1 cellular context compared by ENCODE assay signal in the genomic region with DNA sequence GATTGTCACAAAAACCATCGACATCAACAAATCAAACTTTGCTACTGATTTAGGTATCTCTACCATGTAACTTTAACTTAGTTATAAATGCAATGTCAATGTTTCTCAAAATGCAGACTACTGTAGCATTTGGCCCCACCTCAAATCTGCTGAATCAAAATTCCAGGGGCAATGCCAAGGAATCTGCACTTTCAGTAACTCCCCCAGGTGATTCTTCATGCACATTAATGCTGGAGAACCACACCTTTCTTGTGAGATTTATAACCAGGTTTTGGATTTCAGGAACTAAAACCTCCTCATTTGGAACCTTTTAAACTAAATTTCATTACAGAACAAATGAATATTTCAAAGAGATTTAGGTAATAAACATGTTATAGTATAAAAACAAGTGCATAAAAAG.
TF ChIP-seq lines count a peak whose summit lies in the region.

No MANE protein-coding gene starts in this region.

TF ChIP-seq in GM23338, 12 proteins besides CTCF, POLR2A, EP300 and RAD21:
- TF ChIP-seq, protein P1, sequence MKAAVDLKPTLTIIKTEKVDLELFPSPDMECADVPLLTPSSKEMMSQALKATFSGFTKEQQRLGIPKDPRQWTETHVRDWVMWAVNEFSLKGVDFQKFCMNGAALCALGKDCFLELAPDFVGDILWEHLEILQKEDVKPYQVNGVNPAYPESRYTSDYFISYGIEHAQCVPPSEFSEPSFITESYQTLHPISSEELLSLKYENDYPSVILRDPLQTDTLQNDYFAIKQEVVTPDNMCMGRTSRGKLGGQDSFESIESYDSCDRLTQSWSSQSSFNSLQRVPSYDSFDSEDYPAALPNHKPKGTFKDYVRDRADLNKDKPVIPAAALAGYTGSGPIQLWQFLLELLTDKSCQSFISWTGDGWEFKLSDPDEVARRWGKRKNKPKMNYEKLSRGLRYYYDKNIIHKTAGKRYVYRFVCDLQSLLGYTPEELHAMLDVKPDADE (IDR thresholded peaks at IDR 0.05): no peak
- TF ChIP-seq POLR2AphosphoS5 (IDR thresholded peaks at IDR 0.05; ENCODE audit: low read depth) (no peak), NANOG (IDR thresholded peaks at IDR 0.05; ENCODE audit: borderline replicate concordance) (no peak), EZH2 (IDR thresholded peaks at IDR 0.05; ENCODE audit: low read depth, unreplicated experiment) (no peak), EZH2phosphoT487 (IDR thresholded peaks at IDR 0.05; ENCODE audit: unreplicated experiment) (no peak), ZNF114 (CRISPR knock-in tag; IDR thresholded peaks at IDR 0.05) (no peak), JUNB (IDR thresholded peaks at IDR 0.05; ENCODE audit: unreplicated experiment) (no peak), ZNF331 (CRISPR knock-in tag; IDR thresholded peaks at IDR 0.05; ENCODE audit: low read depth) (no peak), CREB1 (CRISPR knock-in tag; IDR thresholded peaks at IDR 0.05; ENCODE audit: low read depth) (no peak), STAT1 (IDR thresholded peaks at IDR 0.05; ENCODE audit: unreplicated experiment) (no peak)
- TF ChIP-seq, protein P2, sequence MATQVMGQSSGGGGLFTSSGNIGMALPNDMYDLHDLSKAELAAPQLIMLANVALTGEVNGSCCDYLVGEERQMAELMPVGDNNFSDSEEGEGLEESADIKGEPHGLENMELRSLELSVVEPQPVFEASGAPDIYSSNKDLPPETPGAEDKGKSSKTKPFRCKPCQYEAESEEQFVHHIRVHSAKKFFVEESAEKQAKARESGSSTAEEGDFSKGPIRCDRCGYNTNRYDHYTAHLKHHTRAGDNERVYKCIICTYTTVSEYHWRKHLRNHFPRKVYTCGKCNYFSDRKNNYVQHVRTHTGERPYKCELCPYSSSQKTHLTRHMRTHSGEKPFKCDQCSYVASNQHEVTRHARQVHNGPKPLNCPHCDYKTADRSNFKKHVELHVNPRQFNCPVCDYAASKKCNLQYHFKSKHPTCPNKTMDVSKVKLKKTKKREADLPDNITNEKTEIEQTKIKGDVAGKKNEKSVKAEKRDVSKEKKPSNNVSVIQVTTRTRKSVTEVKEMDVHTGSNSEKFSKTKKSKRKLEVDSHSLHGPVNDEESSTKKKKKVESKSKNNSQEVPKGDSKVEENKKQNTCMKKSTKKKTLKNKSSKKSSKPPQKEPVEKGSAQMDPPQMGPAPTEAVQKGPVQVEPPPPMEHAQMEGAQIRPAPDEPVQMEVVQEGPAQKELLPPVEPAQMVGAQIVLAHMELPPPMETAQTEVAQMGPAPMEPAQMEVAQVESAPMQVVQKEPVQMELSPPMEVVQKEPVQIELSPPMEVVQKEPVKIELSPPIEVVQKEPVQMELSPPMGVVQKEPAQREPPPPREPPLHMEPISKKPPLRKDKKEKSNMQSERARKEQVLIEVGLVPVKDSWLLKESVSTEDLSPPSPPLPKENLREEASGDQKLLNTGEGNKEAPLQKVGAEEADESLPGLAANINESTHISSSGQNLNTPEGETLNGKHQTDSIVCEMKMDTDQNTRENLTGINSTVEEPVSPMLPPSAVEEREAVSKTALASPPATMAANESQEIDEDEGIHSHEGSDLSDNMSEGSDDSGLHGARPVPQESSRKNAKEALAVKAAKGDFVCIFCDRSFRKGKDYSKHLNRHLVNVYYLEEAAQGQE (IDR thresholded peaks at IDR 0.05; ENCODE audit: unreplicated experiment): no peak
- TF ChIP-seq, protein P3, sequence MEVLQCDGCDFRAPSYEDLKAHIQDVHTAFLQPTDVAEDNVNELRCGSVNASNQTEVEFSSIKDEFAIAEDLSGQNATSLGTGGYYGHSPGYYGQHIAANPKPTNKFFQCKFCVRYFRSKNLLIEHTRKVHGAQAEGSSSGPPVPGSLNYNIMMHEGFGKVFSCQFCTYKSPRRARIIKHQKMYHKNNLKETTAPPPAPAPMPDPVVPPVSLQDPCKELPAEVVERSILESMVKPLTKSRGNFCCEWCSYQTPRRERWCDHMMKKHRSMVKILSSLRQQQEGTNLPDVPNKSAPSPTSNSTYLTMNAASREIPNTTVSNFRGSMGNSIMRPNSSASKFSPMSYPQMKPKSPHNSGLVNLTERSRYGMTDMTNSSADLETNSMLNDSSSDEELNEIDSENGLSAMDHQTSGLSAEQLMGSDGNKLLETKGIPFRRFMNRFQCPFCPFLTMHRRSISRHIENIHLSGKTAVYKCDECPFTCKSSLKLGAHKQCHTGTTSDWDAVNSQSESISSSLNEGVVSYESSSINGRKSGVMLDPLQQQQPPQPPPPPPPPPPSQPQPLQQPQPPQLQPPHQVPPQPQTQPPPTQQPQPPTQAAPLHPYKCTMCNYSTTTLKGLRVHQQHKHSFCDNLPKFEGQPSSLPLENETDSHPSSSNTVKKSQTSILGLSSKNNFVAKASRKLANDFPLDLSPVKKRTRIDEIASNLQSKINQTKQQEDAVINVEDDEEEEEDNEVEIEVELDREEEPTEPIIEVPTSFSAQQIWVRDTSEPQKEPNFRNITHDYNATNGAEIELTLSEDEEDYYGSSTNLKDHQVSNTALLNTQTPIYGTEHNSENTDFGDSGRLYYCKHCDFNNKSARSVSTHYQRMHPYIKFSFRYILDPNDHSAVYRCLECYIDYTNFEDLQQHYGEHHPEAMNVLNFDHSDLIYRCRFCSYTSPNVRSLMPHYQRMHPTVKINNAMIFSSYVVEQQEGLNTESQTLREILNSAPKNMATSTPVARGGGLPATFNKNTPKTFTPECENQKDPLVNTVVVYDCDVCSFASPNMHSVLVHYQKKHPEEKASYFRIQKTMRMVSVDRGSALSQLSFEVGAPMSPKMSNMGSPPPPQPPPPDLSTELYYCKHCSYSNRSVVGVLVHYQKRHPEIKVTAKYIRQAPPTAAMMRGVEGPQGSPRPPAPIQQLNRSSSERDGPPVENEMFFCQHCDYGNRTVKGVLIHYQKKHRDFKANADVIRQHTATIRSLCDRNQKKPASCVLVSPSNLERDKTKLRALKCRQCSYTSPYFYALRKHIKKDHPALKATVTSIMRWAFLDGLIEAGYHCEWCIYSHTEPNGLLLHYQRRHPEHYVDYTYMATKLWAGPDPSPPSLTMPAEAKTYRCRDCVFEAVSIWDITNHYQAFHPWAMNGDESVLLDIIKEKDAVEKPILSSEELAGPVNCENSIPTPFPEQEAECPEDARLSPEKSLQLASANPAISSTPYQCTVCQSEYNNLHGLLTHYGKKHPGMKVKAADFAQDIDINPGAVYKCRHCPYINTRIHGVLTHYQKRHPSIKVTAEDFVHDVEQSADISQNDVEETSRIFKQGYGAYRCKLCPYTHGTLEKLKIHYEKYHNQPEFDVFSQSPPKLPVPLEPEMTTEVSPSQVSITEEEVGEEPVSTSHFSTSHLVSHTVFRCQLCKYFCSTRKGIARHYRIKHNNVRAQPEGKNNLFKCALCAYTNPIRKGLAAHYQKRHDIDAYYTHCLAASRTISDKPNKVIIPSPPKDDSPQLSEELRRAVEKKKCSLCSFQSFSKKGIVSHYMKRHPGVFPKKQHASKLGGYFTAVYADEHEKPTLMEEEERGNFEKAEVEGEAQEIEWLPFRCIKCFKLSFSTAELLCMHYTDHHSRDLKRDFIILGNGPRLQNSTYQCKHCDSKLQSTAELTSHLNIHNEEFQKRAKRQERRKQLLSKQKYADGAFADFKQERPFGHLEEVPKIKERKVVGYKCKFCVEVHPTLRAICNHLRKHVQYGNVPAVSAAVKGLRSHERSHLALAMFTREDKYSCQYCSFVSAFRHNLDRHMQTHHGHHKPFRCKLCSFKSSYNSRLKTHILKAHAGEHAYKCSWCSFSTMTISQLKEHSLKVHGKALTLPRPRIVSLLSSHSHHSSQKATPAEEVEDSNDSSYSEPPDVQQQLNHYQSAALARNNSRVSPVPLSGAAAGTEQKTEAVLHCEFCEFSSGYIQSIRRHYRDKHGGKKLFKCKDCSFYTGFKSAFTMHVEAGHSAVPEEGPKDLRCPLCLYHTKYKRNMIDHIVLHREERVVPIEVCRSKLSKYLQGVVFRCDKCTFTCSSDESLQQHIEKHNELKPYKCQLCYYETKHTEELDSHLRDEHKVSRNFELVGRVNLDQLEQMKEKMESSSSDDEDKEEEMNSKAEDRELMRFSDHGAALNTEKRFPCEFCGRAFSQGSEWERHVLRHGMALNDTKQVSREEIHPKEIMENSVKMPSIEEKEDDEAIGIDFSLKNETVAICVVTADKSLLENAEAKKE (CRISPR knock-in tag; IDR thresholded peaks at IDR 0.05): no peak
